Comparison of ENCODE assay signal across 27 cellular contexts in the genomic region with DNA sequence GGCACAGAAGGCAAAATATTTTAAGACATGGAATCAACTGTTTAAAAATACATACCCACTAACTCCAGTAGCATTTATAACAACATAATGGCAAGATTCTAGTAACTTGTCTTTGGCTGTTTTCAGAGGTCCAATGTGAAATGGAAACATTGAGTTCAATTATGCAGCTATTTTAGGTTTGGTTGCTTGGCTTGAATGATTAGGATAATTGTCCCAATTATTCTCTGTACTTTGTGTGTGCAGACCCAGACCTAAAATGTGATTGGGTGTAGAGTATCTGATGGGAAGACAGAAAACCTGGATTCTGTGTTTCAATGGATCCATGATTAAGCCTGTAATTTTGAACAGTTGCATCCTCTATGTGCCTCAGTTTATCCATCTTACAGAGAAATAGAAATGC.
DNase-seq lines count a peak whose midpoint lies in the region; ATAC-seq and TF ChIP-seq lines count a peak whose summit lies in the region.
"Had no signal": no experiment of that assay in that cellular context is flagged by ENCODE, and none has a peak within 500 bp of the region (broad histone marks: within the 10 kb centered on the region; RNA-seq: fewer than 3 reads in every experiment).

No MANE protein-coding gene starts in this region.

- no peaks in the 10 kb centered on the region for H3K79me2 ChIP-seq in GM23338 (replicated peaks; ENCODE audit: insufficient read depth)
- H3K79me2 ChIP-seq: parathyroid adenoma had no signal

- H3K4me3 ChIP-seq in GM23338 (no peak overlapping the region), tibial artery (no peak overlapping the region)
- H3K4me3 ChIP-seq: BLaER1 treated with 17β-estradiol and CSF1 and Interleukin-3, amounts not matched to agents 10 nM and 100 nM; mucosa of descending colon; suprapubic skin had no signal

- no peaks in the 10 kb centered on the region for H3K27me3 ChIP-seq in GM23338 (ENCODE audit: insufficient read depth)
- H3K27me3 ChIP-seq in tibial artery = no peaks in the 10 kb centered on the region
- H3K27me3 ChIP-seq: BLaER1 treated with 17β-estradiol and CSF1 and Interleukin-3, amounts not matched to agents 10 nM and 100 nM; suprapubic skin had no signal

- no peak overlapping the region for H3K27ac Mint-ChIP-seq in GM23338
- H3K27ac Mint-ChIP-seq in brain = peak overlapping the region; percentile 43 to 87 (median 72)
- no peak overlapping the region for H3K27ac Mint-ChIP-seq in glutamatergic neuron (ENCODE audit: unreplicated experiment)
- H3K27ac Mint-ChIP-seq: activated CD4-positive, alpha-beta memory T cell treated with anti-CD3 and anti-CD28 coated beads for 36 hours; activated naive CD8-positive, alpha-beta T cell treated with anti-CD3 and anti-CD28 coated beads, Interleukin-2, amount 50 U/mL, for 24 hours; effector memory CD8-positive, alpha-beta T cell; natural killer cell treated with Interleukin-12 subunit alpha and Interleukin-12 subunit beta and Interleukin-15 and Interleukin-18, amount 100 ng/mL, for 72 hours; T-helper 1 cell treated with Interleukin-12 subunit alpha and Interleukin-12 subunit beta and Interleukin-4 antibody, amounts not matched to agents 30 μg/mL and 1 μg/mL, for 36 hours had no signal

- DNase-seq in GM23338 (ENCODE audit: low spot score) = no peak
- peak; percentile 87 for DNase-seq in NCI-H146 treated with DMSO at 0.1 percent for 48 hours (lab: John Stamatoyannopoulos, UW; ENCODE audit: unreplicated experiment)
- DNase-seq in tibial artery = no peak
- no peak for DNase-seq in activated CD4-positive, CD25-positive, alpha-beta regulatory T cell (lab: John Stamatoyannopoulos, UW)
- DNase-seq in glutamatergic neuron = no peak
- DNase-seq: activated CD4-positive, alpha-beta memory T cell treated with anti-CD3 and anti-CD28 coated beads for 36 hours; activated CD4-positive, alpha-beta T cell treated with anti-CD3 and anti-CD28 coated beads for 1 hour; activated naive CD4-positive, alpha-beta T cell; activated naive CD8-positive, alpha-beta T cell treated with anti-CD3 and anti-CD28 coated beads, Interleukin-2, amount 50 U/mL, for 24 hours; caudate nucleus; effector memory CD8-positive, alpha-beta T cell; GF-D8; IMR-90; mucosa of descending colon; NK-92 treated with Interleukin-12 subunit alpha and Interleukin-12 subunit beta, amount 100 ng/mL, for 24 hours; PC-3; retina; SK-N-SH; stimulated activated naive CD4-positive, alpha-beta T cell had no signal

- intact Hi-C loops in tibial artery (cut with DNase I; ENCODE audit: low total_unique reads) = loop anchor here (10.0 kb wide), 1 partner anchor 86 kb away; no protein-coding TSS in a partner anchor

- H3K27me3 Mint-ChIP-seq in GM23338 (ENCODE audit: insufficient read depth, low read depth, poor library complexity) = no peaks in the 10 kb centered on the region
- H3K27me3 Mint-ChIP-seq in brain = no peaks in the 10 kb centered on the region
- peaks cover 5% of the 10 kb centered on the region for H3K27me3 Mint-ChIP-seq in glutamatergic neuron (ENCODE audit: unreplicated experiment)

- H2AFZ ChIP-seq in GM23338 = no peak overlapping the region; the same call in 1 of the 2 replicates

- H3K27ac ChIP-seq in GM23338 (ENCODE audit: low read depth) (peak overlapping the region; percentile 61), tibial artery (peak overlapping the region; percentile 88 to 89)
- H3K27ac ChIP-seq: BLaER1 treated with 17β-estradiol and CSF1 and Interleukin-3, amounts not matched to agents 10 nM and 100 nM; parathyroid adenoma; suprapubic skin had no signal

- H3K4me3 Mint-ChIP-seq in GM23338 = no peak overlapping the region
- peak overlapping the region in 3 of 5 experiments; percentile 1 to 34 (median 27) for H3K4me3 Mint-ChIP-seq in brain
- H3K4me3 Mint-ChIP-seq in glutamatergic neuron (ENCODE audit: unreplicated experiment) = no peak overlapping the region
- H3K4me3 Mint-ChIP-seq: activated CD4-positive, alpha-beta memory T cell treated with anti-CD3 and anti-CD28 coated beads for 36 hours; activated naive CD8-positive, alpha-beta T cell treated with anti-CD3 and anti-CD28 coated beads, Interleukin-2, amount 50 U/mL, for 24 hours; effector memory CD8-positive, alpha-beta T cell; natural killer cell treated with Interleukin-12 subunit alpha and Interleukin-12 subunit beta and Interleukin-15 and Interleukin-18, amount 100 ng/mL, for 72 hours; T-helper 1 cell treated with Interleukin-12 subunit alpha and Interleukin-12 subunit beta and Interleukin-4 antibody, amounts not matched to agents 30 μg/mL and 1 μg/mL, for 36 hours had no signal

- peaks cover 18% of the 10 kb centered on the region for H3K4me1 Mint-ChIP-seq in GM23338
- H3K4me1 Mint-ChIP-seq in brain = peaks cover 52% of the 10 kb centered on the region
- peaks cover 24% of the 10 kb centered on the region for H3K4me1 Mint-ChIP-seq in glutamatergic neuron (ENCODE audit: low read depth, unreplicated experiment)
- H3K4me1 Mint-ChIP-seq: activated naive CD8-positive, alpha-beta T cell treated with anti-CD3 and anti-CD28 coated beads, Interleukin-2, amount 50 U/mL, for 24 hours had no signal

- TF ChIP-seq CTCF in GM23338 (conservative IDR thresholded peaks at IDR 0.05; ENCODE audit: low read depth in 2 of 2) (no peak), brain (conservative IDR thresholded peaks at IDR 0.05) (no peak), tibial artery (IDR thresholded peaks at IDR 0.05) (no peak), glutamatergic neuron (IDR thresholded peaks at IDR 0.05; ENCODE audit: partially characterized antibody, unreplicated experiment) (no peak)

- no peaks in the 10 kb centered on the region for H4K20me1 ChIP-seq in GM23338 (replicated peaks; ENCODE audit: insufficient read depth)
- H4K20me1 ChIP-seq: BLaER1 treated with 17β-estradiol and CSF1 and Interleukin-3, amounts not matched to agents 10 nM and 100 nM had no signal

- no peak for ATAC-seq in GM23338
- ATAC-seq in activated CD4-positive, CD25-positive, alpha-beta regulatory T cell treated with anti-CD3 and anti-CD28 coated beads, Interleukin-2, amount 50 U/mL, for 24 hours = no peak
- ATAC-seq: activated naive CD8-positive, alpha-beta T cell treated with anti-CD3 and anti-CD28 coated beads, Interleukin-2, amount 50 U/mL, for 24 hours; effector memory CD8-positive, alpha-beta T cell; mucosa of descending colon; natural killer cell treated with Interleukin-12 subunit alpha and Interleukin-12 subunit beta and Interleukin-15 and Interleukin-18, amount 100 ng/mL, for 72 hours; PC-3; Right ventricle myocardium inferior had no signal

- 0 out of 3 replicates have a peak, but pooled peaks cover 2% of the 10 kb centered on the region for H3K36me3 Mint-ChIP-seq in GM23338 (ENCODE audit: low read depth)
- no peaks in the 10 kb centered on the region for H3K36me3 Mint-ChIP-seq in brain
- H3K36me3 Mint-ChIP-seq in glutamatergic neuron (ENCODE audit: unreplicated experiment) = peaks cover 3% of the 10 kb centered on the region
- H3K36me3 Mint-ChIP-seq: activated CD4-positive, alpha-beta memory T cell treated with anti-CD3 and anti-CD28 coated beads for 36 hours; natural killer cell treated with Interleukin-12 subunit alpha and Interleukin-12 subunit beta and Interleukin-15 and Interleukin-18, amount 100 ng/mL, for 72 hours had no signal

- no peaks in the 10 kb centered on the region for H3F3A ChIP-seq in GM23338 (replicated peaks; ENCODE audit: low read depth)

- peak overlapping the region; percentile 60 for H3K4me2 ChIP-seq in GM23338
- H3K4me2 ChIP-seq: BLaER1 treated with 17β-estradiol and CSF1 and Interleukin-3, amounts not matched to agents 10 nM and 100 nM; SK-N-SH had no signal

- H3K9me2 ChIP-seq in GM23338 (ENCODE audit: insufficient read depth) = peaks cover 9% of the 10 kb centered on the region; the same call in 1 of the 2 replicates
- H3K9me2 ChIP-seq: SK-N-SH had no signal

- H3K9me3 Mint-ChIP-seq in GM23338 = no peaks in the 10 kb centered on the region; the same call in 2 of the 3 replicates
- peaks cover 0 to 6% (median 0%) of the 10 kb centered on the region in 5 experiments for H3K9me3 Mint-ChIP-seq in brain
- H3K9me3 Mint-ChIP-seq in glutamatergic neuron (ENCODE audit: unreplicated experiment) = peaks cover 7% of the 10 kb centered on the region
- H3K9me3 Mint-ChIP-seq: activated CD4-positive, alpha-beta memory T cell treated with anti-CD3 and anti-CD28 coated beads for 36 hours; activated naive CD8-positive, alpha-beta T cell treated with anti-CD3 and anti-CD28 coated beads, Interleukin-2, amount 50 U/mL, for 24 hours; effector memory CD8-positive, alpha-beta T cell; natural killer cell treated with Interleukin-12 subunit alpha and Interleukin-12 subunit beta and Interleukin-15 and Interleukin-18, amount 100 ng/mL, for 72 hours; T-helper 1 cell treated with Interleukin-12 subunit alpha and Interleukin-12 subunit beta and Interleukin-4 antibody, amounts not matched to agents 30 μg/mL and 1 μg/mL, for 36 hours had no signal

- peaks cover 21% of the 10 kb centered on the region for H3K4me1 ChIP-seq in GM23338 (ENCODE audit: insufficient read depth)
- H3K4me1 ChIP-seq in tibial artery = peaks cover 0 to 45% (median 13%) of the 10 kb centered on the region in 4 donors
- H3K4me1 ChIP-seq: BLaER1 treated with 17β-estradiol and CSF1 and Interleukin-3, amounts not matched to agents 10 nM and 100 nM had no signal

- H3K36me3 ChIP-seq in GM23338 (ENCODE audit: insufficient read depth) (no peaks in the 10 kb centered on the region), tibial artery (no peaks in the 10 kb centered on the region)
- H3K36me3 ChIP-seq: BLaER1 treated with 17β-estradiol and CSF1 and Interleukin-3, amounts not matched to agents 10 nM and 100 nM; suprapubic skin had no signal

- H3K9me3 ChIP-seq in tibial artery = no peaks in the 10 kb centered on the region
- H3K9me3 ChIP-seq: BLaER1 treated with 17β-estradiol and CSF1 and Interleukin-3, amounts not matched to agents 10 nM and 100 nM; mucosa of descending colon; SK-N-SH; suprapubic skin had no signal

TF ChIP-seq in GM23338, 12 proteins besides CTCF, POLR2A, EP300 and RAD21 (continues in another document):
- TF ChIP-seq STAT1 (IDR thresholded peaks at IDR 0.05; ENCODE audit: unreplicated experiment) = no peak

Comparison
In these comparisons a context has a peak if more than half of its experiments do, and no peak if none do; other contexts are left out.
1. H3K27ac Mint-ChIP-seq: peak in brain (5 of 5); none in GM23338 (single experiment) and glutamatergic neuron (single experiment).
2. H3K4me3 Mint-ChIP-seq: peak in brain (3 of 5); none in GM23338 (single experiment) and glutamatergic neuron (single experiment).